ENCODE assay signal across 17 cellular contexts in the genomic region with DNA sequence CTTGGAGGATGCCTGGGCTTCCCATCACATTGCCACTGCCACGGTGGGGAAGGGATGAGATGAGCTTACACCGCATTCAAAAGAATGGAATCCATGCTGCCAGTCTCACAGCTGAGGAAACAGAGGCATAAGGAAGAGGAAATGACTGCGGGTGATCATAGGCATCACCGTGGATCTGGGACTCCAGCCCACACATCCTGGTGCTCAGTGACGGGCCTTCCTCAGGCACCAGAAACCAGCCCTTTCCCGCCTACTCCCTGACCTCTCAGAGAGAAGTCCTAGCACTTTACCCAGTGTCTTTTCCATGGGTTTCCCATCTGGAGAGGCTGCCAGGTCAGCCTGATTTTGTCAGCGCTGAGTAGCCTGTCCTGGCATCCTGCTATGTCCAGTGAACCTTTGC. TPM values are rescaled to one million over a fixed set of nuclear protein-coding genes. Genes with fewer than 3 reads are reported as not detected.
A peak's percentile ranks its signal among the peaks of the same experiment; 100 is the strongest.
DNase-seq lines count a peak whose midpoint lies in the region; ATAC-seq lines count a peak whose summit lies in the region.
"Had no signal": no experiment of that assay in that cellular context is flagged by ENCODE, and none has a peak within 500 bp of the region (broad histone marks: within the 10 kb centered on the region; RNA-seq: fewer than 3 reads in every experiment).

No MANE protein-coding gene starts in this region.

- DNase-seq in dermis blood vessel endothelial cell (peak; percentile 66), islet precursor cell (peak; percentile 22), mesenteric fat pad (ENCODE audit: low spot score) (peak; percentile 39), sciatic nerve (ENCODE audit: low spot score) (no peak)
- DNase-seq in activated CD4-positive, alpha-beta T cell treated with anti-CD3 and anti-CD28 coated beads, Interleukin-2, amount 50 U/mL, for 4 hours: no peak
- DNase-seq: 8988T; ACHN; BE2C; C1 segment of cervical spinal cord; Caco-2; Calu3; CD4-positive, alpha-beta T cell; CD8-positive, alpha-beta T cell; DMS79 treated with DMSO at 0.1 percent for 48 hours; GF-D8 had no signal

- intact Hi-C loops in sciatic nerve (cut with DNase I): no loop called here

- ATAC-seq in GM18517 (IDR thresholded peaks at IDR 0.05; ENCODE audit: unreplicated experiment) (no peak), GM18858 (IDR thresholded peaks at IDR 0.05; ENCODE audit: unreplicated experiment) (no peak), sciatic nerve (no peak)
- ATAC-seq: CD8-positive, alpha-beta T cell had no signal

RNA-seq across cellular contexts. Expression of a gene that starts 5.3 kb away (rescaled TPM):
- total RNA-seq in dermis blood vessel endothelial cell (0.05 and 1.0 TPM in 2 replicates), mesenteric fat pad (6.3 TPM), sciatic nerve (5.5 TPM)

Comparison
In these comparisons a context has a peak if more than half of its experiments do, and no peak if none do; other contexts are left out.
1. DNase-seq: peak in dermis blood vessel endothelial cell (single experiment), islet precursor cell (single experiment) and mesenteric fat pad (single experiment); none in activated CD4-positive, alpha-beta T cell treated with anti-CD3 and anti-CD28 coated beads, Interleukin-2, amount 50 U/mL, for 4 hours (0 of 2) and sciatic nerve (single experiment).